In the genomic region with DNA sequence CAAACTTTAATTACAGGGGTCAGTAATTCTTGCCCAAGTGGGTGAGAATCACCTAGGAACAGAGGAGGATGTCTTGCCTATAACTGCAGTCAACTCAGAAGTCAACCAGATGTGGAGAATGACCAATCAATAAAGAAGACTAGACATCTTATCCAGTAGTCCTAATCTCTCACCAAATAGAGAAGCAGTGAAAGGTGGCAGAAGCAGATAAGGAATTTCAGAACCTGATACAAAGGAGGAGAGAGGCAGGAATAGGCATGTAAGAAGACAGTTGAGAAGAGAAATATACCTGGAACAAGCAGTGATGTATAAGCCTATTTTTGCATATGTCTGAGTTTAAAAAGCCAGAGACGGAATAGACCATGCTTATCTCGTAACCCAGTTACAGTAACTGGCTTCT, we compare ENCODE assay signal across 8 cellular contexts.
"Had no signal": no experiment of that assay in that cellular context is flagged by ENCODE, and none has a peak within 500 bp of the region (broad histone marks: within the 10 kb centered on the region; RNA-seq: fewer than 3 reads in every experiment).

No MANE protein-coding gene starts in this region.

- H3K4me3 ChIP-seq: GM23248, HAP-1 had no signal

- H3K4me1 ChIP-seq: HAP-1 had no signal

- DNase-seq: GM23248, GOT3, H7, HFFc6, IMR-90, KBM-7 had no signal

- H3K27ac ChIP-seq: GM23248 had no signal

- H3K9ac ChIP-seq: GM23248 had no signal

- H3K36me3 ChIP-seq: HAP-1 had no signal

- ATAC-seq: HCT116 had no signal
